14 cellular contexts compared by ENCODE assay signal in the genomic region with DNA sequence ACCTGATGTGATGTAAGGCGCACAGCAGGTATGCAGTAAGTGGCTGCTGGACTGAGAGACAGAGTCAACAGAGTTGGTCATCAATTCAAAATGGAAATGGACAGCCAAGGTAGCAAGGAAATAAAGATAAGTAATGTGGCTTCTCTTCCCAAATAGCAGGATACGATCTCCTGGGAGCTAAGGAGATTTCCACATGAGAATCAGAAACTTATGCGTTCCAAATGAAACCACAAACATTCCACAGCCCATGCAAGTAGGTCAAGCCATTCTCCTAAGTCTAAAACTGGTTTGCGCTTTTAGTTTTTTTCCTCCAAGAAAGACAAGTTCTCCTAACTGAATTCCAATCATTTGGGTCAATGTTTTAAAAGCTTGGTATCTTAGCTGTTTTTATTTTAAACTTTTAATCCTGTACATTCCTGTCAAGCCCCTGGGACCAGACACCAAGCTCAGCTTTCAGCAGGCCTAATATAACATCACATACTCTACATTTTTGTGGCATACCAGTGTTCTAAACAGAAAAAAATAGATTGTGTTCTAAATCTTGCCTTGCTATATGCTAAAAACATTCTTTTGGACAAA.
DNase-seq lines count a peak whose midpoint lies in the region; ATAC-seq and TF ChIP-seq lines count a peak whose summit lies in the region.
"Had no signal": no experiment of that assay in that cellular context is flagged by ENCODE, and none has a peak within 500 bp of the region (broad histone marks: within the 10 kb centered on the region; RNA-seq: fewer than 3 reads in every experiment).

No MANE protein-coding gene starts in this region.

- peak; percentile 76 for ATAC-seq in RWPE2 (ENCODE audit: low read depth)
- ATAC-seq in HG03135 (IDR thresholded peaks at IDR 0.05; ENCODE audit: unreplicated experiment), result no peak
- no peak for ATAC-seq in GM19023 (IDR thresholded peaks at IDR 0.05; ENCODE audit: unreplicated experiment)

- TF ChIP-seq CTCF in RWPE2 (IDR thresholded peaks at IDR 0.05; ENCODE audit: poor library complexity, severe bottlenecking) (no peak), epithelial cell of proximal tubule (conservative IDR thresholded peaks at IDR 0.05; ENCODE audit: low read depth, low read length) (no peak), BE2C (IDR thresholded peaks at IDR 0.05; ENCODE audit: low read depth, low read length) (no peak)

- H3K9me3 ChIP-seq in RWPE2 (ENCODE audit: severe bottlenecking) (peaks cover 3% of the 10 kb centered on the region), BE2C (no peaks in the 10 kb centered on the region)

- H3K4me3 ChIP-seq in RWPE2 (ENCODE audit: severe bottlenecking), result no peak overlapping the region
- no peak overlapping the region for H3K4me3 ChIP-seq in epithelial cell of proximal tubule (ENCODE audit: low read depth, low read length)
- no peak overlapping the region for H3K4me3 ChIP-seq in BE2C (ENCODE audit: low read depth, low read length)

- peak overlapping the region; percentile 32 for H3K27ac ChIP-seq in RWPE2 (ENCODE audit: poor library complexity, severe bottlenecking)
- H3K27ac ChIP-seq: HL-60 had no signal

- H3K4me1 ChIP-seq in RWPE2 (ENCODE audit: insufficient read depth, poor library complexity, severe bottlenecking), result peaks cover 8% of the 10 kb centered on the region
- no peaks in the 10 kb centered on the region for H3K4me1 ChIP-seq in BE2C

- DNase-seq in COLO829 (ENCODE audit: low spot score), result peak; percentile 17
- DNase-seq in RWPE2 (ENCODE audit: low spot score), result no peak
- DNase-seq in epithelial cell of proximal tubule (ENCODE audit: low read depth), result peak; percentile 27
- peak; percentile 80 for DNase-seq in renal cortical epithelial cell (ENCODE audit: low read depth)
- DNase-seq in GDM1 (lab: John Stamatoyannopoulos, UW), result no peak
- no peak for DNase-seq in BE2C
- DNase-seq: activated B cell treated with CpG ODN at 0.5 μM for 24 hours, anterior cingulate cortex, DMS79 treated with DMSO at 0.1 percent for 48 hours, naive B cell, NCI-H774 had no signal

- H3K36me3 ChIP-seq in RWPE2 (ENCODE audit: low read depth) (no peaks in the 10 kb centered on the region), BE2C (no peaks in the 10 kb centered on the region)

- H3K27me3 ChIP-seq in RWPE2 (ENCODE audit: insufficient read depth, poor library complexity, severe bottlenecking), result no peaks in the 10 kb centered on the region
- no peaks in the 10 kb centered on the region for H3K27me3 ChIP-seq in BE2C

Comparison
In these comparisons a context has a peak if more than half of its experiments do, and no peak if none do; other contexts are left out.
1. DNase-seq: peak in COLO829 (single experiment), epithelial cell of proximal tubule (single experiment) and renal cortical epithelial cell (single experiment); none in RWPE2 (single experiment), GDM1 (single experiment) and BE2C (single experiment).